ENCODE assay signal across 25 cellular contexts in genomic region chr1:202186327-202186726, GRCh38. TPM values are rescaled to one million over a fixed set of nuclear protein-coding genes. Genes with fewer than 3 reads are reported as not detected.
DNase-seq lines count a peak whose midpoint lies in the region; ATAC-seq, FAIRE-seq and TF ChIP-seq lines count a peak whose summit lies in the region.
"Had no signal": no experiment of that assay in that cellular context is flagged by ENCODE, and none has a peak within 500 bp of the region (broad histone marks: within the 10 kb centered on the region; RNA-seq: fewer than 3 reads in every experiment).

No MANE protein-coding gene starts in this region.

- H3K4me3 ChIP-seq in RWPE2 (ENCODE audit: severe bottlenecking) (no peak overlapping the region), kidney (ENCODE audit: low read length in 2 of 2) (no peak overlapping the region), BE2C (ENCODE audit: low read depth, low read length) (no peak overlapping the region)
- H3K4me3 ChIP-seq: BLaER1 treated with 17β-estradiol and CSF1 and Interleukin-3, amounts not matched to agents 10 nM and 100 nM; GM23248 had no signal

- H3K27ac ChIP-seq in RWPE2 (ENCODE audit: poor library complexity, severe bottlenecking), result no peak overlapping the region
- H3K27ac ChIP-seq in kidney (ENCODE audit: low read depth in 2 of 2, low read length in 2 of 2), result no peak overlapping the region
- H3K27ac ChIP-seq: 22Rv1; BLaER1 treated with 17β-estradiol and CSF1 and Interleukin-3, amounts not matched to agents 10 nM and 100 nM; GM23248 had no signal

- H3K27me3 ChIP-seq in RWPE2 (ENCODE audit: insufficient read depth, poor library complexity, severe bottlenecking) (no peaks in the 10 kb centered on the region), BE2C (no peaks in the 10 kb centered on the region)
- H3K27me3 ChIP-seq: BLaER1 treated with 17β-estradiol and CSF1 and Interleukin-3, amounts not matched to agents 10 nM and 100 nM had no signal

- intact Hi-C loops in kidney (cut with DNase I), result loop anchor here (10.0 kb wide), 1 partner anchor 528 kb away; the partner anchor contains the start of gene SYT2

- no peak overlapping the region for H3K9ac ChIP-seq in kidney (ENCODE audit: low read length in 2 of 2)
- H3K9ac ChIP-seq: BLaER1 treated with 17β-estradiol and CSF1 and Interleukin-3, amounts not matched to agents 10 nM and 100 nM; GM23248 had no signal

- DNase-seq in NCI-H1694 treated with DMSO at 0.1 percent for 48 hours (lab: John Stamatoyannopoulos, UW) (peak; percentile 49), NCI-H1694 (lab: John Stamatoyannopoulos, UW) (no peak), DMS 273 (lab: John Stamatoyannopoulos, UW; ENCODE audit: unreplicated experiment) (peak; percentile 79), RWPE2 (ENCODE audit: low spot score) (peak; percentile 42), kidney (peak; percentile 61), BE2C (no peak), hippocampal formation (lab: John Stamatoyannopoulos, UW) (no peak)
- DNase-seq: CD4-positive, alpha-beta T cell; CD8-positive, alpha-beta memory T cell; DMS153; DND-41; GM23248; H9 had no signal

- no peak for TF ChIP-seq CTCF in RWPE2 (IDR thresholded peaks at IDR 0.05; ENCODE audit: poor library complexity, severe bottlenecking)
- TF ChIP-seq CTCF in kidney (IDR thresholded peaks at IDR 0.05; ENCODE audit: borderline replicate concordance, extremely low read depth, insufficient read depth), result no peak
- no peak for TF ChIP-seq CTCF in BE2C (IDR thresholded peaks at IDR 0.05; ENCODE audit: low read depth, low read length)

- H3K9me3 ChIP-seq in RWPE2 (ENCODE audit: severe bottlenecking) (no peaks in the 10 kb centered on the region), kidney (ENCODE audit: control insufficient read depth in 1 of 2, low read length in 2 of 2) (no peaks in the 10 kb centered on the region), BE2C (no peaks in the 10 kb centered on the region)
- H3K9me3 ChIP-seq: BLaER1 treated with 17β-estradiol and CSF1 and Interleukin-3, amounts not matched to agents 10 nM and 100 nM had no signal

- H3K4me1 ChIP-seq in RWPE2 (ENCODE audit: insufficient read depth, poor library complexity, severe bottlenecking), result no peaks in the 10 kb centered on the region
- no peaks in the 10 kb centered on the region for H3K4me1 ChIP-seq in kidney (ENCODE audit: control insufficient read depth in 1 of 2, insufficient read depth in 1 of 2, low read depth in 1 of 2, low read length in 2 of 2)
- no peaks in the 10 kb centered on the region for H3K4me1 ChIP-seq in BE2C

- ATAC-seq in RWPE2 (ENCODE audit: low read depth), result no peak
- no peak for ATAC-seq in GM21825 (IDR thresholded peaks at IDR 0.05; ENCODE audit: unreplicated experiment)
- ATAC-seq: HCT116 had no signal

- FAIRE-seq in kidney (lab: Jason Lieb, UNC), result no peak
- FAIRE-seq: A204.1, D721Med, G401.6, GM12892 had no signal

- H3K36me3 ChIP-seq in RWPE2 (ENCODE audit: low read depth) (no peaks in the 10 kb centered on the region), kidney (ENCODE audit: control insufficient read depth in 1 of 2, insufficient read depth in 2 of 2, low read length in 2 of 2) (no peaks in the 10 kb centered on the region), BE2C (no peaks in the 10 kb centered on the region)
- H3K36me3 ChIP-seq: BLaER1 treated with 17β-estradiol and CSF1 and Interleukin-3, amounts not matched to agents 10 nM and 100 nM had no signal

RNA-seq across cellular contexts. Expression of gene LGR6, which starts 7.3 kb away (rescaled TPM):
- total RNA-seq in kidney, result 4.1 TPM
- polyA plus RNA-seq in kidney (ENCODE audit: insufficient read depth, low read depth, low replicate concordance), result 1.8 TPM
- polyA plus RNA-seq in BE2C (2012; ENCODE audit: insufficient read depth, insufficient read length, low read depth), result not detected
- total RNA-seq: B cell, GM23248, H4 had no signal
- polyA plus RNA-seq: AG04450, CD14-positive monocyte, GM23248 had no signal

RNA-seq across cellular contexts. Expression of gene PTPN7, which starts 25.9 kb away (rescaled TPM):
- 5.5 TPM for total RNA-seq in kidney
- 3.5 TPM for polyA plus RNA-seq in kidney (ENCODE audit: insufficient read depth, low read depth, low replicate concordance)
- polyA plus RNA-seq in BE2C (2012; ENCODE audit: insufficient read depth, insufficient read length, low read depth), result 0.37 TPM
- total RNA-seq: GM23248 had no signal
- polyA plus RNA-seq: AG04450, GM23248 had no signal

RNA-seq across cellular contexts. Expression of gene ARL8A, which starts 41.8 kb away (rescaled TPM):
- 72.2 TPM for total RNA-seq in kidney
- polyA plus RNA-seq in kidney (ENCODE audit: insufficient read depth, low read depth, low replicate concordance), result 60.8 TPM
- 71.3 TPM for polyA plus RNA-seq in BE2C (2012; ENCODE audit: insufficient read depth, insufficient read length, low read depth)

Comparison
In these comparisons a context has a peak if more than half of its experiments do, and no peak if none do; other contexts are left out.
1. DNase-seq: peak in NCI-H1694 treated with DMSO at 0.1 percent for 48 hours (single experiment), DMS 273 (single experiment), RWPE2 (single experiment) and kidney (single experiment); none in NCI-H1694 (single experiment), BE2C (single experiment) and hippocampal formation (0 of 2).